Comparison of ENCODE assay signal across 16 cellular contexts in genomic region chr5:133981714-133982113, GRCh38. TPM values are rescaled to one million over a fixed set of nuclear protein-coding genes. Genes with fewer than 3 reads are reported as not detected.
DNase-seq lines count a peak whose midpoint lies in the region; ATAC-seq and TF ChIP-seq lines count a peak whose summit lies in the region.
"Had no signal": no experiment of that assay in that cellular context is flagged by ENCODE, and none has a peak within 500 bp of the region (broad histone marks: within the 10 kb centered on the region; RNA-seq: fewer than 3 reads in every experiment).

No MANE protein-coding gene starts in this region.

- no peaks in the 10 kb centered on the region for H3K27me3 Mint-ChIP-seq in activated CD8-positive, alpha-beta T cell treated with anti-CD3 and anti-CD28 coated beads for 36 hours
- H3K27me3 Mint-ChIP-seq in nephron progenitor cell (ENCODE audit: low read depth, poor library complexity) (no peaks in the 10 kb centered on the region), T-cell (no peaks in the 10 kb centered on the region)
- H3K27me3 Mint-ChIP-seq: CD4-positive, CD25-positive, alpha-beta regulatory T cell had no signal

- TF ChIP-seq CTCF in GM12873 (IDR thresholded peaks at IDR 0.05; ENCODE audit: insufficient read depth, low read depth, low read length, missing control alignments) (peak; percentile 33), nephron progenitor cell (IDR thresholded peaks at IDR 0.05) (peak; percentile 11)
- no peak for TF ChIP-seq CTCF in activated CD8-positive, alpha-beta T cell treated with anti-CD3 and anti-CD28 coated beads for 36 hours (IDR thresholded peaks at IDR 0.05)

- no peak overlapping the region for H3K4me3 Mint-ChIP-seq in activated CD8-positive, alpha-beta T cell treated with anti-CD3 and anti-CD28 coated beads for 36 hours
- no peak overlapping the region for H3K4me3 Mint-ChIP-seq in nephron progenitor cell
- no peak overlapping the region for H3K4me3 Mint-ChIP-seq in T-cell
- H3K4me3 Mint-ChIP-seq: activated naive CD4-positive, alpha-beta T cell treated with anti-CD3 and anti-CD28 coated beads for 36 hours; CD4-positive, CD25-positive, alpha-beta regulatory T cell; neural crest cell had no signal

- POLR2A ChIA-PET in activated CD8-positive, alpha-beta T cell treated with anti-CD3 and anti-CD28 coated beads for 36 hours (lab: Charles Lee), result interaction anchor here (0.6 to 1.0 kb wide), 4 partner anchors 10 to 834 kb away, joined by 3 to 4 read pairs (median 3); no protein-coding TSS in a partner anchor
- POLR2A ChIA-PET in T-cell (lab: Charles Lee), result no interaction called here

- CTCF ChIA-PET in activated CD8-positive, alpha-beta T cell treated with anti-CD3 and anti-CD28 coated beads for 36 hours (lab: Charles Lee), result interaction anchor here (0.6 to 2.0 kb wide), 8 partner anchors 11 to 67 kb away, joined by 3 to 6 read pairs (median 4); no protein-coding TSS in a partner anchor
- CTCF ChIA-PET in T-cell (lab: Charles Lee), result interaction anchor here (0.6 to 1.2 kb wide), 3 partner anchors 15 to 947 kb away, joined by 3 to 5 read pairs (median 4); no protein-coding TSS in a partner anchor

- intact Hi-C loops in activated CD8-positive, alpha-beta T cell treated with anti-CD3 and anti-CD28 coated beads for 36 hours (cut with micrococcal nuclease), result no loop called here

- peak; percentile 37 for ATAC-seq in activated CD8-positive, alpha-beta T cell treated with anti-CD3 and anti-CD28 coated beads for 36 hours
- ATAC-seq in HG03521 (IDR thresholded peaks at IDR 0.05; ENCODE audit: unreplicated experiment) (no peak), T-cell (replicated peaks in 1 of 4) (no peak)

- peak overlapping the region; percentile 61 for H3K27ac Mint-ChIP-seq in activated CD8-positive, alpha-beta T cell treated with anti-CD3 and anti-CD28 coated beads for 36 hours
- H3K27ac Mint-ChIP-seq in nephron progenitor cell (no peak overlapping the region), T-cell (peak overlapping the region in 1 of 2 donors; percentile 13)
- H3K27ac Mint-ChIP-seq: activated naive CD4-positive, alpha-beta T cell treated with anti-CD3 and anti-CD28 coated beads for 36 hours had no signal

- H3K9me3 Mint-ChIP-seq in activated CD8-positive, alpha-beta T cell treated with anti-CD3 and anti-CD28 coated beads for 36 hours, result no peaks in the 10 kb centered on the region
- H3K9me3 Mint-ChIP-seq in nephron progenitor cell (peaks cover 10% of the 10 kb centered on the region), T-cell (no peaks in the 10 kb centered on the region)
- H3K9me3 Mint-ChIP-seq: activated naive CD4-positive, alpha-beta T cell treated with anti-CD3 and anti-CD28 coated beads for 36 hours; CD4-positive, CD25-positive, alpha-beta regulatory T cell; neural crest cell had no signal

- H3K36me3 Mint-ChIP-seq in activated CD8-positive, alpha-beta T cell treated with anti-CD3 and anti-CD28 coated beads for 36 hours (ENCODE audit: low read depth), result peaks cover 66% of the 10 kb centered on the region
- peaks cover 59% of the 10 kb centered on the region for H3K36me3 Mint-ChIP-seq in nephron progenitor cell (ENCODE audit: low read depth)
- H3K36me3 Mint-ChIP-seq in T-cell, result peaks cover 19% of the 10 kb centered on the region

- peaks cover 16% of the 10 kb centered on the region for H3K4me1 Mint-ChIP-seq in activated CD8-positive, alpha-beta T cell treated with anti-CD3 and anti-CD28 coated beads for 36 hours (ENCODE audit: low read depth)
- H3K4me1 Mint-ChIP-seq in nephron progenitor cell, result peaks cover 6% of the 10 kb centered on the region
- peaks cover 0 to 7% (median 6%) of the 10 kb centered on the region in 3 donors for H3K4me1 Mint-ChIP-seq in T-cell
- H3K4me1 Mint-ChIP-seq: neural crest cell had no signal

- DNase-seq in SIG-M5 treated with dmso at 0.1 percent for 504 hours (lab: John Stamatoyannopoulos, UW; ENCODE audit: unreplicated experiment) (peak; percentile 9), SIG-M5 (lab: John Stamatoyannopoulos, UW) (no peak), nephron progenitor cell (no peak), DMS114 treated with DMSO at 0.1 percent for 48 hours (lab: John Stamatoyannopoulos, UW; ENCODE audit: unreplicated experiment) (no peak), T-cell (no peak)
- no peak for DNase-seq in activated CD8-positive, alpha-beta T cell treated with anti-CD3 and anti-CD28 coated beads for 36 hours
- DNase-seq: activated naive CD4-positive, alpha-beta T cell treated with anti-CD3 and anti-CD28 coated beads for 36 hours; CD4-positive, CD25-positive, alpha-beta regulatory T cell; NCI-H2107; NCI-H82; stimulated activated CD4-positive, alpha-beta T cell treated with anti-CD3 and anti-CD28 coated beads, Interleukin-12 subunit alpha, Interleukin-12 subunit beta, amount 100 ng/mL, for 4 hours; stimulated activated naive CD4-positive, alpha-beta T cell; trophoblast cell had no signal

RNA-seq across cellular contexts. Expression of gene C5orf15, which starts 13.3 kb away (rescaled TPM):
- 10 to 100 TPM; 27.4 to 30.8 TPM for total RNA-seq in activated CD8-positive, alpha-beta T cell treated with anti-CD3 and anti-CD28 coated beads for 36 hours
- total RNA-seq in T-cell, result 10 to 100 TPM; 12.6 to 14.7 (median 14.5) TPM

RNA-seq across cellular contexts. Expression of gene VDAC1, which starts 23.1 kb away (rescaled TPM):
- total RNA-seq in activated CD8-positive, alpha-beta T cell treated with anti-CD3 and anti-CD28 coated beads for 36 hours, result 100 to 1,000 TPM; 481 to 484 TPM
- 10 to 100 TPM; 45.8 to 58.7 (median 54.6) TPM for total RNA-seq in T-cell

Comparison
In these comparisons a context has a peak if more than half of its experiments do, and no peak if none do; other contexts are left out.
1. RNA of gene VDAC1, which starts 23.1 kb away (total RNA-seq): 481 to 484 TPM in activated CD8-positive, alpha-beta T cell treated with anti-CD3 and anti-CD28 coated beads for 36 hours; 45.8 to 58.7 TPM in T-cell; every median in the first group is over 4 times any median in the second.